26 cellular contexts compared by ENCODE assay signal in genomic region chr15:68319997-68320396, GRCh38.
"Had no signal": no experiment of that assay in that cellular context is flagged by ENCODE, and none has a peak within 500 bp of the region (broad histone marks: within the 10 kb centered on the region; RNA-seq: fewer than 3 reads in every experiment).

No MANE protein-coding gene starts in this region.

- H3K4me1 Mint-ChIP-seq: immature natural killer cell; stimulated activated effector memory CD8-positive, alpha-beta T cell treated with anti-CD3 and anti-CD28 coated beads, Interleukin-12 subunit alpha, Interleukin-12 subunit beta, amount 100 ng/mL, for 72 hours had no signal

- H3K27me3 ChIP-seq: colonic mucosa, pancreas, right lobe of liver, stomach, thyroid gland had no signal

- H3K4me3 Mint-ChIP-seq: immature natural killer cell; naive thymus-derived CD8-positive, alpha-beta T cell; nephron progenitor cell; stimulated activated effector memory CD8-positive, alpha-beta T cell treated with anti-CD3 and anti-CD28 coated beads, Interleukin-12 subunit alpha, Interleukin-12 subunit beta, amount 100 ng/mL, for 72 hours had no signal

- H3K9me3 ChIP-seq: colonic mucosa, esophagus squamous epithelium, pancreas, right lobe of liver, stomach, thyroid gland had no signal

- DNase-seq: central memory CD4-positive, alpha-beta T cell; colonic mucosa; dermis blood vessel endothelial cell; effector memory CD4-positive, alpha-beta T cell; erythroblast; esophagus squamous epithelium; foreskin melanocyte; hypothalamus; immature natural killer cell; islet precursor cell; mesenchymal stem cell; midbrain; nephron progenitor cell; occipital lobe; right lobe of liver; stimulated activated CD4-positive, alpha-beta T cell treated with anti-CD3 and anti-CD28 coated beads, Interleukin-2, amount 100 ng/mL, for 24 hours; stimulated activated CD4-positive, alpha-beta T cell treated with anti-CD3 and anti-CD28 coated beads, Interleukin-4, amount 100 ng/mL, for 24 hours; stimulated activated naive CD4-positive, alpha-beta T cell treated with Interleukin-2 at 50 U/mL for 16 hours; stomach; thyroid gland; trophoblast cell had no signal

- H3K4me1 ChIP-seq: colonic mucosa, pancreas, right lobe of liver, stomach, thyroid gland had no signal

- H3K36me3 Mint-ChIP-seq: immature natural killer cell; naive thymus-derived CD8-positive, alpha-beta T cell; stimulated activated effector memory CD8-positive, alpha-beta T cell treated with anti-CD3 and anti-CD28 coated beads, Interleukin-12 subunit alpha, Interleukin-12 subunit beta, amount 100 ng/mL, for 72 hours had no signal

- H3K4me3 ChIP-seq: colonic mucosa, esophagus squamous epithelium, pancreas, right lobe of liver, smooth muscle cell, stomach, thyroid gland had no signal

- H3K9me3 Mint-ChIP-seq: immature natural killer cell; naive thymus-derived CD8-positive, alpha-beta T cell; nephron progenitor cell; stimulated activated effector memory CD8-positive, alpha-beta T cell treated with anti-CD3 and anti-CD28 coated beads, Interleukin-12 subunit alpha, Interleukin-12 subunit beta, amount 100 ng/mL, for 72 hours had no signal

- H3K27ac Mint-ChIP-seq: immature natural killer cell; nephron progenitor cell; progenitor cell of endocrine pancreas; stimulated activated effector memory CD8-positive, alpha-beta T cell treated with anti-CD3 and anti-CD28 coated beads, Interleukin-12 subunit alpha, Interleukin-12 subunit beta, amount 100 ng/mL, for 72 hours had no signal

- ATAC-seq: naive thymus-derived CD8-positive, alpha-beta T cell; pancreas; right lobe of liver; stimulated activated effector memory CD8-positive, alpha-beta T cell treated with anti-CD3 and anti-CD28 coated beads, Interleukin-12 subunit alpha, Interleukin-12 subunit beta, amount 100 ng/mL, for 72 hours had no signal

- H3K36me3 ChIP-seq: colonic mucosa, esophagus squamous epithelium, pancreas, right lobe of liver, stomach, thyroid gland had no signal

- H3K27ac ChIP-seq: colonic mucosa, esophagus squamous epithelium, pancreas, right lobe of liver, stomach, thyroid gland had no signal
